Comparison of ENCODE assay signal across 11 cellular contexts in the genomic region with DNA sequence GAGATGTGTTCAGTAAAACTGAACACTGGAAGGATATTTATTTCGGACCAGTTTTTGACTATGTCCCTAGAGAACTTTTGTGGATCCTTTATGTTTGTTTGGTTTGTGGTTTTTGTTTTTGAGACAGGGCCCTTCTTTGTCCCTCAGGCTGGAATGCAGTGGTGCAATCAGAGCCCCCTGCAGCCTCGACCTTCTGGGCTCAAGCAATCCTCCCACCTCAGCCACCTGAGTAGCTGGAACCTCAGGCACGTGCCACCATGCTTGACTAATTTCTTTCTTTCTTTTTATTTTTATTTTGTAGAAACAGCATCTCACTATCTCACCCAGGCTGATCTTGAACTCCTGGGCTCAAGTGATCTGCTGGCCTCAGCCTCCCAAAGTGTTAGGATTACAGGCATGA. TPM values are rescaled to one million over a fixed set of nuclear protein-coding genes. Genes with fewer than 3 reads are reported as not detected.
A peak's percentile ranks its signal among the peaks of the same experiment; 100 is the strongest.
DNase-seq lines count a peak whose midpoint lies in the region; ATAC-seq and TF ChIP-seq lines count a peak whose summit lies in the region.
"Had no signal": no experiment of that assay in that cellular context is flagged by ENCODE, and none has a peak within 500 bp of the region (broad histone marks: within the 10 kb centered on the region; RNA-seq: fewer than 3 reads in every experiment).

No MANE protein-coding gene starts in this region.

- H3K4me3 ChIP-seq in iPS-18a (ENCODE audit: low read length) (peak overlapping the region; percentile 72), gastrocnemius medialis (no peak overlapping the region)

- H3K9me3 ChIP-seq in iPS-18a (ENCODE audit: control insufficient read depth, low read depth, low read length) (no peaks in the 10 kb centered on the region), gastrocnemius medialis (no peaks in the 10 kb centered on the region)

- H3K4me1 ChIP-seq in iPS-18a (ENCODE audit: control insufficient read depth, low read depth, low read length), result peaks cover 6% of the 10 kb centered on the region
- peaks cover 6 to 7% of the 10 kb centered on the region in 2 donors for H3K4me1 ChIP-seq in gastrocnemius medialis

- H3K27ac ChIP-seq in iPS-18a (ENCODE audit: low read length), result no peak overlapping the region
- H3K27ac ChIP-seq in gastrocnemius medialis, result no peak overlapping the region
- H3K27ac ChIP-seq: brain microvascular endothelial cell had no signal

- POLR2A ChIA-PET in activated CD4-positive, alpha-beta memory T cell treated with anti-CD3 and anti-CD28 coated beads for 36 hours (lab: Charles Lee), result no interaction called here

- in situ Hi-C loops in gastrocnemius medialis (cut with MboI; ENCODE audit: low sequenced_read_pairs in 4 of 4), result no loop called here

- H3K4me1 Mint-ChIP-seq in activated naive CD4-positive, alpha-beta T cell treated with anti-CD3 and anti-CD28 coated beads for 36 hours (ENCODE audit: low read depth), result peaks cover 27% of the 10 kb centered on the region
- peaks cover 29% of the 10 kb centered on the region for H3K4me1 Mint-ChIP-seq in activated CD4-positive, alpha-beta memory T cell treated with anti-CD3 and anti-CD28 coated beads for 36 hours (ENCODE audit: low read depth)
- H3K4me1 Mint-ChIP-seq in stimulated activated naive CD8-positive, alpha-beta T cell treated with anti-CD3 and anti-CD28 coated beads, Interleukin-15, amount 100 ng/mL, for 72 hours, result peaks cover 37% of the 10 kb centered on the region

- peak overlapping the region; percentile 92 for H3K4me3 Mint-ChIP-seq in activated naive CD4-positive, alpha-beta T cell treated with anti-CD3 and anti-CD28 coated beads for 36 hours
- peak overlapping the region; percentile 89 for H3K4me3 Mint-ChIP-seq in activated CD4-positive, alpha-beta memory T cell treated with anti-CD3 and anti-CD28 coated beads for 36 hours
- H3K4me3 Mint-ChIP-seq in stimulated activated naive CD8-positive, alpha-beta T cell treated with anti-CD3 and anti-CD28 coated beads, Interleukin-15, amount 100 ng/mL, for 72 hours, result peak overlapping the region; percentile 15 to 95

- H3K9ac ChIP-seq in iPS-18a (ENCODE audit: low read length), result no peak overlapping the region

- H3K36me3 ChIP-seq in iPS-18a (ENCODE audit: control insufficient read depth, low read depth, low read length), result no peaks in the 10 kb centered on the region
- H3K36me3 ChIP-seq in gastrocnemius medialis, result no peaks in the 10 kb centered on the region
- H3K36me3 ChIP-seq: brain microvascular endothelial cell had no signal

- intact Hi-C loops in activated naive CD4-positive, alpha-beta T cell treated with anti-CD3 and anti-CD28 coated beads for 36 hours (cut with micrococcal nuclease), result loop anchor here (2.0 kb wide), 2 partner anchors 45 to 67 kb away; partner anchors contain the start of gene ZNF443
- intact Hi-C loops in activated CD4-positive, alpha-beta memory T cell treated with anti-CD3 and anti-CD28 coated beads for 36 hours (cut with micrococcal nuclease), result no loop called here
- intact Hi-C loops in gastrocnemius medialis (cut with DNase I; ENCODE audit: low total_unique reads), result no loop called here

- peaks cover 11% of the 10 kb centered on the region for H3K27me3 ChIP-seq in iPS-18a (ENCODE audit: control insufficient read depth, insufficient read depth, low read length)
- H3K27me3 ChIP-seq in gastrocnemius medialis, result no peaks in the 10 kb centered on the region
- H3K27me3 ChIP-seq: brain microvascular endothelial cell had no signal

- no peaks in the 10 kb centered on the region for H3K9me3 Mint-ChIP-seq in activated naive CD4-positive, alpha-beta T cell treated with anti-CD3 and anti-CD28 coated beads for 36 hours
- H3K9me3 Mint-ChIP-seq in activated naive CD4-positive, alpha-beta T cell treated with anti-CD3 and anti-CD28 coated beads, Interleukin-2, amount 50 U/mL, for 72 hours, result no peaks in the 10 kb centered on the region
- H3K9me3 Mint-ChIP-seq in activated CD4-positive, alpha-beta memory T cell treated with anti-CD3 and anti-CD28 coated beads for 36 hours, result no peaks in the 10 kb centered on the region
- H3K9me3 Mint-ChIP-seq in stimulated activated naive CD8-positive, alpha-beta T cell treated with anti-CD3 and anti-CD28 coated beads, Interleukin-15, amount 100 ng/mL, for 72 hours, result no peaks in the 10 kb centered on the region

- no peaks in the 10 kb centered on the region for H3K36me3 Mint-ChIP-seq in activated naive CD4-positive, alpha-beta T cell treated with anti-CD3 and anti-CD28 coated beads for 36 hours (ENCODE audit: low read depth)
- peaks cover 0 to 5% of the 10 kb centered on the region in 2 donors for H3K36me3 Mint-ChIP-seq in activated naive CD4-positive, alpha-beta T cell treated with anti-CD3 and anti-CD28 coated beads, Interleukin-2, amount 50 U/mL, for 72 hours
- H3K36me3 Mint-ChIP-seq in activated CD4-positive, alpha-beta memory T cell treated with anti-CD3 and anti-CD28 coated beads for 36 hours, result no peaks in the 10 kb centered on the region

- CTCF ChIA-PET in activated naive CD4-positive, alpha-beta T cell treated with anti-CD3 and anti-CD28 coated beads for 36 hours (lab: Charles Lee), result no interaction called here
- CTCF ChIA-PET in activated CD4-positive, alpha-beta memory T cell treated with anti-CD3 and anti-CD28 coated beads for 36 hours (lab: Charles Lee), result interaction anchor here (4.8 kb wide), 1 partner anchor 10 kb away, joined by 20 read pairs; no protein-coding TSS in a partner anchor

- no peaks in the 10 kb centered on the region for H3K27me3 Mint-ChIP-seq in activated naive CD4-positive, alpha-beta T cell treated with anti-CD3 and anti-CD28 coated beads for 36 hours (ENCODE audit: low read depth)
- no peaks in the 10 kb centered on the region for H3K27me3 Mint-ChIP-seq in activated CD4-positive, alpha-beta memory T cell treated with anti-CD3 and anti-CD28 coated beads for 36 hours
- no peaks in the 10 kb centered on the region for H3K27me3 Mint-ChIP-seq in stimulated activated naive CD8-positive, alpha-beta T cell treated with anti-CD3 and anti-CD28 coated beads, Interleukin-15, amount 100 ng/mL, for 72 hours

- no peak for ATAC-seq in activated naive CD4-positive, alpha-beta T cell treated with anti-CD3 and anti-CD28 coated beads, Interleukin-2, amount 50 U/mL, for 72 hours
- no peak for ATAC-seq in stimulated activated naive CD8-positive, alpha-beta T cell treated with anti-CD3 and anti-CD28 coated beads, Interleukin-15, amount 100 ng/mL, for 72 hours
- ATAC-seq in HG03354 (IDR thresholded peaks at IDR 0.05; ENCODE audit: poor library complexity, severe bottlenecking, unreplicated experiment) (no peak), gastrocnemius medialis (no peak)

- H3K27ac Mint-ChIP-seq in activated naive CD4-positive, alpha-beta T cell treated with anti-CD3 and anti-CD28 coated beads for 36 hours, result no peak overlapping the region
- no peak overlapping the region for H3K27ac Mint-ChIP-seq in activated naive CD4-positive, alpha-beta T cell treated with anti-CD3 and anti-CD28 coated beads, Interleukin-2, amount 50 U/mL, for 72 hours
- H3K27ac Mint-ChIP-seq in activated CD4-positive, alpha-beta memory T cell treated with anti-CD3 and anti-CD28 coated beads for 36 hours, result no peak overlapping the region
- no peak overlapping the region for H3K27ac Mint-ChIP-seq in stimulated activated naive CD8-positive, alpha-beta T cell treated with anti-CD3 and anti-CD28 coated beads, Interleukin-15, amount 100 ng/mL, for 72 hours

- no peak for DNase-seq in activated naive CD4-positive, alpha-beta T cell treated with anti-CD3 and anti-CD28 coated beads for 36 hours
- DNase-seq in activated naive CD4-positive, alpha-beta T cell treated with anti-CD3 and anti-CD28 coated beads, Interleukin-2, amount 50 U/mL, for 72 hours (ENCODE audit: low spot score in 2 of 2), result no peak
- no peak for DNase-seq in activated CD4-positive, alpha-beta memory T cell treated with anti-CD3 and anti-CD28 coated beads for 36 hours
- DNase-seq in stimulated activated naive CD8-positive, alpha-beta T cell treated with anti-CD3 and anti-CD28 coated beads, Interleukin-15, amount 100 ng/mL, for 72 hours, result no peak
- DNase-seq in stimulated activated CD4-positive, alpha-beta T cell treated with anti-CD3 and anti-CD28 coated beads, Interleukin-4, amount 100 ng/mL, for 24 hours, result no peak
- no peak for DNase-seq in gastrocnemius medialis
- DNase-seq: brain microvascular endothelial cell, kidney, SHP77 had no signal

- no peak for TF ChIP-seq POLR2A in gastrocnemius medialis (IDR thresholded peaks at IDR 0.05)

- TF ChIP-seq CTCF in gastrocnemius medialis (IDR thresholded peaks at IDR 0.05 in 4 of 5, conservative IDR thresholded peaks at IDR 0.05 in 1 of 5), result no peak

RNA-seq across cellular contexts. Expression of gene ZNF709, which starts 1.0 kb away (rescaled TPM):
- total RNA-seq in activated naive CD4-positive, alpha-beta T cell treated with anti-CD3 and anti-CD28 coated beads for 36 hours, result 1 to 10 TPM; 1.9 to 2.4 TPM
- 1 to 10 TPM; 1.6 to 3.5 TPM for total RNA-seq in activated naive CD4-positive, alpha-beta T cell treated with anti-CD3 and anti-CD28 coated beads, Interleukin-2, amount 50 U/mL, for 72 hours
- 1 to 10 TPM; 1.5 to 2.4 TPM for total RNA-seq in activated CD4-positive, alpha-beta memory T cell treated with anti-CD3 and anti-CD28 coated beads for 36 hours
- 1 to 10 TPM in 1 of 4 donors, under 1 TPM in 3; 0.52 to 1.7 (median 0.61) TPM for total RNA-seq in gastrocnemius medialis

RNA-seq across cellular contexts. Expression of gene ZNF443, which starts 44.8 kb away (rescaled TPM):
- total RNA-seq in activated naive CD4-positive, alpha-beta T cell treated with anti-CD3 and anti-CD28 coated beads for 36 hours, result 1 to 10 TPM; 3.7 to 4.1 TPM
- 10 to 100 TPM in 1 of 2 donors, 1 to 10 TPM in 1; 3.6 to 11.6 TPM for total RNA-seq in activated naive CD4-positive, alpha-beta T cell treated with anti-CD3 and anti-CD28 coated beads, Interleukin-2, amount 50 U/mL, for 72 hours
- total RNA-seq in activated CD4-positive, alpha-beta memory T cell treated with anti-CD3 and anti-CD28 coated beads for 36 hours, result 1 to 10 TPM; 5.1 to 5.3 TPM
- 1 to 10 TPM in 3 of 4 donors, under 1 TPM in 1; 0.95 to 2.3 (median 1.7) TPM for total RNA-seq in gastrocnemius medialis
